Comparison of ENCODE assay signal across 12 cellular contexts in the genomic region with DNA sequence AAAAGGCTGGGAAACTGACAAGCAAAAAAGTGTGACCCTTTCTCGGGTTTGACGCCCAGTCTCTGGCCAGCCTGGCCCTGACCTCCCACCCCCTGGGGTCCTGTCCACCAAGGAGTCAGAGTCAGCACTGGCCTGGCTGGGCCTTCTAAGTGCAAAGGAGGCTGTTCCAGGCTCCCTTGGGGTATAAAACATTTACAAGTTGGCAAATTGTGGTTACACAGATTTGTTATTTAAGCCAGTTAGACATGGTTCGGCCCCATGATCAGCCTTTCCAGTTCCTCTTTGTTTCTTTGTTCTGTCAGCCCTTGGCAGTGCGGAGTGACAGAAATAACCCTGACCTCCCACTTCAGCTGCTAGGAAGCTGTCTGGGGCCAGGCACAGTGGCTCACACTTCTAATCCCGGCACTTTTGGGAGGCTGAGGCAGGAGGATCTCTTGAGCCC.
A peak's percentile ranks its signal among the peaks of the same experiment; 100 is the strongest.
DNase-seq lines count a peak whose midpoint lies in the region; ATAC-seq and TF ChIP-seq lines count a peak whose summit lies in the region.
"Had no signal": no experiment of that assay in that cellular context is flagged by ENCODE, and none has a peak within 500 bp of the region (broad histone marks: within the 10 kb centered on the region; RNA-seq: fewer than 3 reads in every experiment).

No MANE protein-coding gene starts in this region.

- no peak overlapping the region for H3K9ac ChIP-seq in neural progenitor cell

- H3K4me1 ChIP-seq in right atrium auricular region (no peaks in the 10 kb centered on the region), heart left ventricle (peaks cover 0 to 19% (median 0%) of the 10 kb centered on the region in 12 donors), neural progenitor cell (peaks cover 18% of the 10 kb centered on the region)

- DNase-seq in Right ventricle myocardium inferior (ENCODE audit: missing footprints) (no peak), right atrium auricular region (ENCODE audit: low spot score) (no peak), heart left ventricle (peak in 2 of 5 donors; percentile 27 to 39), neural progenitor cell (ENCODE audit: low spot score) (no peak), middle frontal gyrus (ENCODE audit: extremely low spot score, low spot score) (no peak), SW480 (ENCODE audit: low spot score) (no peak), NCI-H510A treated with DMSO at 0.1 percent for 48 hours (lab: John Stamatoyannopoulos, UW) (no peak)
- DNase-seq in T-helper 2 cell treated with Interferon-gamma antibody and Interleukin-4, amounts not matched to agents 5 μg/mL and 100 μg/mL, for 36 hours (ENCODE audit: low spot score), result no peak
- DNase-seq: activated T-cell treated with anti-CD3 and anti-CD28 coated beads, Interleukin-2, amount 50 U/mL, for 72 hours; effector CD4-positive, alpha-beta T cell; NCI-H1048; NCI-H446 treated with DMSO at 0.1 percent for 48 hours had no signal

- H3K27ac Mint-ChIP-seq in neural progenitor cell, result no peak overlapping the region
- H3K27ac Mint-ChIP-seq in T-helper 2 cell treated with Interferon-gamma antibody and Interleukin-4, amounts not matched to agents 5 μg/mL and 100 μg/mL, for 36 hours, result no peak overlapping the region
- H3K27ac Mint-ChIP-seq: activated T-cell treated with anti-CD3 and anti-CD28 coated beads, Interleukin-2, amount 50 U/mL, for 72 hours had no signal

- no peaks in the 10 kb centered on the region for H3K79me2 ChIP-seq in neural progenitor cell (ENCODE audit: low read depth)

- TF ChIP-seq CTCF in right atrium auricular region (IDR thresholded peaks at IDR 0.05), result no peak
- no peak for TF ChIP-seq CTCF in heart left ventricle (IDR thresholded peaks at IDR 0.05)
- TF ChIP-seq CTCF in neural progenitor cell (IDR thresholded peaks at IDR 0.05), result no peak

- ATAC-seq in Right ventricle myocardium inferior (peak; percentile 71), heart left ventricle (peak in 3 of 4 donors; percentile 76 to 84 (median 78))
- ATAC-seq: activated T-cell treated with anti-CD3 and anti-CD28 coated beads, Interleukin-2, amount 50 U/mL, for 72 hours had no signal

- TF ChIP-seq POLR2A in heart left ventricle (IDR thresholded peaks at IDR 0.05), result no peak

- H3K36me3 ChIP-seq in right atrium auricular region, result no peaks in the 10 kb centered on the region
- no peaks in the 10 kb centered on the region for H3K36me3 ChIP-seq in heart left ventricle
- H3K36me3 ChIP-seq in neural progenitor cell, result no peaks in the 10 kb centered on the region

- H3K27me3 ChIP-seq in right atrium auricular region (no peaks in the 10 kb centered on the region), heart left ventricle (no peaks in the 10 kb centered on the region), neural progenitor cell (no peaks in the 10 kb centered on the region)

- H3F3A ChIP-seq in neural progenitor cell (ENCODE audit: low read depth), result peaks cover 7% of the 10 kb centered on the region

- WGBS in heart left ventricle, 4 donors, result 69 to 83% (median 76%) methylated on average over 5 of the region's 5 CpGs

- no peaks in the 10 kb centered on the region for H3K36me3 Mint-ChIP-seq in neural progenitor cell
- no peaks in the 10 kb centered on the region for H3K36me3 Mint-ChIP-seq in T-helper 2 cell treated with Interferon-gamma antibody and Interleukin-4, amounts not matched to agents 5 μg/mL and 100 μg/mL, for 36 hours (ENCODE audit: low read depth)

- no peaks in the 10 kb centered on the region for H3K9me3 Mint-ChIP-seq in neural progenitor cell
- no peaks in the 10 kb centered on the region for H3K9me3 Mint-ChIP-seq in T-helper 2 cell treated with Interferon-gamma antibody and Interleukin-4, amounts not matched to agents 5 μg/mL and 100 μg/mL, for 36 hours
- H3K9me3 Mint-ChIP-seq: activated T-cell treated with anti-CD3 and anti-CD28 coated beads, Interleukin-2, amount 50 U/mL, for 72 hours had no signal

- H4K20me1 ChIP-seq in neural progenitor cell (ENCODE audit: low read depth), result no peaks in the 10 kb centered on the region

- peaks cover 0 to 3% of the 10 kb centered on the region in 2 donors for H3K9me3 ChIP-seq in right atrium auricular region
- peaks cover 0 to 3% (median 0%) of the 10 kb centered on the region in 12 donors for H3K9me3 ChIP-seq in heart left ventricle
- no peaks in the 10 kb centered on the region for H3K9me3 ChIP-seq in neural progenitor cell (ENCODE audit: low read depth)

- no peak overlapping the region for H3K4me3 Mint-ChIP-seq in neural progenitor cell
- H3K4me3 Mint-ChIP-seq in T-helper 2 cell treated with Interferon-gamma antibody and Interleukin-4, amounts not matched to agents 5 μg/mL and 100 μg/mL, for 36 hours, result no peak overlapping the region
- H3K4me3 Mint-ChIP-seq: activated T-cell treated with anti-CD3 and anti-CD28 coated beads, Interleukin-2, amount 50 U/mL, for 72 hours had no signal

- intact Hi-C loops in Right ventricle myocardium inferior (cut with DNase I), result no loop called here
- intact Hi-C loops in heart left ventricle (cut with DNase I), result loop anchor here in 1 of 10 donors (10.0 kb wide), 1 partner anchor 55 kb away; no protein-coding TSS in a partner anchor

- H2AFZ ChIP-seq in neural progenitor cell (replicated peaks), result no peak overlapping the region

- peaks cover 20% of the 10 kb centered on the region for H3K27me3 Mint-ChIP-seq in neural progenitor cell (ENCODE audit: insufficient read depth, low read depth)
- H3K27me3 Mint-ChIP-seq in T-helper 2 cell treated with Interferon-gamma antibody and Interleukin-4, amounts not matched to agents 5 μg/mL and 100 μg/mL, for 36 hours (ENCODE audit: low read depth), result peaks cover 10% of the 10 kb centered on the region

- H3K4me2 ChIP-seq in neural progenitor cell, result peak overlapping the region; percentile 51

- H3K27ac ChIP-seq in right atrium auricular region (peak overlapping the region in 1 of 2 donors; percentile 5), heart left ventricle (peak overlapping the region in 3 of 12 donors; percentile 28 to 73 (median 70)), neural progenitor cell (no peak overlapping the region)

- H3K4me1 Mint-ChIP-seq in neural progenitor cell, result peaks cover 38% of the 10 kb centered on the region
- H3K4me1 Mint-ChIP-seq in T-helper 2 cell treated with Interferon-gamma antibody and Interleukin-4, amounts not matched to agents 5 μg/mL and 100 μg/mL, for 36 hours (ENCODE audit: low read depth), result peaks cover 6% of the 10 kb centered on the region

- H3K4me3 ChIP-seq in right atrium auricular region (no peak overlapping the region), heart left ventricle (no peak overlapping the region), neural progenitor cell (no peak overlapping the region)
